1 cellular context compared by ENCODE assay signal in genomic region chr1:159508951-159509350, GRCh38.
TF ChIP-seq lines count a peak whose summit lies in the region.

No MANE protein-coding gene starts in this region.

TF ChIP-seq in HepG2, 621 proteins besides CTCF, POLR2A, EP300 and RAD21 (continued from another document):
- no peak for TF ChIP-seq ZSCAN30 (CRISPR knock-in tag; IDR thresholded peaks at IDR 0.05)
- TF ChIP-seq, protein P1, sequence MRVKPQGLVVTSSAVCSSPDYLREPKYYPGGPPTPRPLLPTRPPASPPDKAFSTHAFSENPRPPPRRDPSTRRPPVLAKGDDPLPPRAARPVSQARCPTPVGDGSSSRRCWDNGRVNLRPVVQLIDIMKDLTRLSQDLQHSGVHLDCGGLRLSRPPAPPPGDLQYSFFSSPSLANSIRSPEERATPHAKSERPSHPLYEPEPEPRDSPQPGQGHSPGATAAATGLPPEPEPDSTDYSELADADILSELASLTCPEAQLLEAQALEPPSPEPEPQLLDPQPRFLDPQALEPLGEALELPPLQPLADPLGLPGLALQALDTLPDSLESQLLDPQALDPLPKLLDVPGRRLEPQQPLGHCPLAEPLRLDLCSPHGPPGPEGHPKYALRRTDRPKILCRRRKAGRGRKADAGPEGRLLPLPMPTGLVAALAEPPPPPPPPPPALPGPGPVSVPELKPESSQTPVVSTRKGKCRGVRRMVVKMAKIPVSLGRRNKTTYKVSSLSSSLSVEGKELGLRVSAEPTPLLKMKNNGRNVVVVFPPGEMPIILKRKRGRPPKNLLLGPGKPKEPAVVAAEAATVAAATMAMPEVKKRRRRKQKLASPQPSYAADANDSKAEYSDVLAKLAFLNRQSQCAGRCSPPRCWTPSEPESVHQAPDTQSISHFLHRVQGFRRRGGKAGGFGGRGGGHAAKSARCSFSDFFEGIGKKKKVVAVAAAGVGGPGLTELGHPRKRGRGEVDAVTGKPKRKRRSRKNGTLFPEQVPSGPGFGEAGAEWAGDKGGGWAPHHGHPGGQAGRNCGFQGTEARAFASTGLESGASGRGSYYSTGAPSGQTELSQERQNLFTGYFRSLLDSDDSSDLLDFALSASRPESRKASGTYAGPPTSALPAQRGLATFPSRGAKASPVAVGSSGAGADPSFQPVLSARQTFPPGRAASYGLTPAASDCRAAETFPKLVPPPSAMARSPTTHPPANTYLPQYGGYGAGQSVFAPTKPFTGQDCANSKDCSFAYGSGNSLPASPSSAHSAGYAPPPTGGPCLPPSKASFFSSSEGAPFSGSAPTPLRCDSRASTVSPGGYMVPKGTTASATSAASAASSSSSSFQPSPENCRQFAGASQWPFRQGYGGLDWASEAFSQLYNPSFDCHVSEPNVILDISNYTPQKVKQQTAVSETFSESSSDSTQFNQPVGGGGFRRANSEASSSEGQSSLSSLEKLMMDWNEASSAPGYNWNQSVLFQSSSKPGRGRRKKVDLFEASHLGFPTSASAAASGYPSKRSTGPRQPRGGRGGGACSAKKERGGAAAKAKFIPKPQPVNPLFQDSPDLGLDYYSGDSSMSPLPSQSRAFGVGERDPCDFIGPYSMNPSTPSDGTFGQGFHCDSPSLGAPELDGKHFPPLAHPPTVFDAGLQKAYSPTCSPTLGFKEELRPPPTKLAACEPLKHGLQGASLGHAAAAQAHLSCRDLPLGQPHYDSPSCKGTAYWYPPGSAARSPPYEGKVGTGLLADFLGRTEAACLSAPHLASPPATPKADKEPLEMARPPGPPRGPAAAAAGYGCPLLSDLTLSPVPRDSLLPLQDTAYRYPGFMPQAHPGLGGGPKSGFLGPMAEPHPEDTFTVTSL (CRISPR knock-in tag; IDR thresholded peaks at IDR 0.05; ENCODE audit: borderline replicate concordance), result no peak
- TF ChIP-seq ZNF816 (CRISPR knock-in tag; IDR thresholded peaks at IDR 0.05; ENCODE audit: borderline replicate concordance), result no peak
- no peak for TF ChIP-seq ATRX (CRISPR knock-in tag; IDR thresholded peaks at IDR 0.05; ENCODE audit: borderline replicate concordance)
- no peak for TF ChIP-seq ATM (IDR thresholded peaks at IDR 0.05; ENCODE audit: borderline replicate concordance)
- TF ChIP-seq NR1H2 (CRISPR knock-in tag; IDR thresholded peaks at IDR 0.05; ENCODE audit: borderline replicate concordance, low read depth), result no peak
TF ChIP-seq in HepG2: peak in this region for 0.
